Comparison of ENCODE assay signal across 29 cellular contexts in genomic region chr2:172804423-172804822, GRCh38.
"Had no signal": no experiment of that assay in that cellular context is flagged by ENCODE, and none has a peak within 500 bp of the region (broad histone marks: within the 10 kb centered on the region; RNA-seq: fewer than 3 reads in every experiment).

No MANE protein-coding gene starts in this region.

- H3K27ac ChIP-seq: body of pancreas, esophagus muscularis mucosa, foreskin keratinocyte, gastrocnemius medialis, heart left ventricle had no signal

- H3K4me3 ChIP-seq: adrenal gland, body of pancreas, esophagus muscularis mucosa, gastrocnemius medialis, heart left ventricle had no signal

- DNase-seq: activated CD4-positive, alpha-beta memory T cell treated with anti-CD3 and anti-CD28 coated beads for 36 hours; activated CD4-positive, alpha-beta T cell treated with anti-CD3 and anti-CD28 coated beads for 36 hours; activated CD4-positive, alpha-beta T cell treated with anti-CD3 and anti-CD28 coated beads, Interleukin-2, amount 10 ng/mL, durations not matched to agents 24 days and 14 days; activated CD4-positive, CD25-positive, alpha-beta regulatory T cell; activated CD4-positive, CD25-positive, alpha-beta regulatory T cell treated with anti-CD3 and anti-CD28 coated beads, Interleukin-2, amount 50 U/mL, for 72 hours; activated CD8-positive, alpha-beta memory T cell treated with anti-CD3 and anti-CD28 coated beads, Interleukin-2, amount 10 ng/mL, durations not matched to agents 7 days and 5 days; activated CD8-positive, alpha-beta memory T cell treated with anti-CD3 and anti-CD28 coated beads, Interleukin-2, amount 50 U/mL, for 4 hours; activated CD8-positive, alpha-beta T cell treated with anti-CD3 and anti-CD28 coated beads, Interleukin-2, amount 10 ng/mL, durations not matched to agents 7 days and 5 days; activated effector memory CD4-positive, alpha-beta T cell treated with anti-CD3 and anti-CD28 coated beads, Interleukin-2, amount 50 U/mL, for 16 hours; activated naive CD4-positive, alpha-beta T cell treated with anti-CD3 and anti-CD28 coated beads for 36 hours; activated naive CD8-positive, alpha-beta T cell treated with anti-CD3 and anti-CD28 coated beads for 36 hours; activated naive CD8-positive, alpha-beta T cell treated with anti-CD3 and anti-CD28 coated beads, Interleukin-2, amount 50 U/mL, for 24 hours; activated T-cell treated with anti-CD3 and anti-CD28 coated beads, Interleukin-2, amount 50 U/mL, for 1 hour; activated T-cell treated with anti-CD3 and anti-CD28 coated beads, Interleukin-2, amount 50 U/mL, for 48 hours; amygdala; aorta; body of pancreas; caudate nucleus; cortex of kidney; dermis blood vessel endothelial cell; effector CD4-positive, alpha-beta T cell; effector memory CD8-positive, alpha-beta T cell; erythroblast; foreskin keratinocyte; gastrocnemius medialis; glutamatergic neuron; heart left ventricle had no signal

- H3K9me3 ChIP-seq: adrenal gland, body of pancreas, gastrocnemius medialis had no signal

- H3K36me3 ChIP-seq: adrenal gland, esophagus muscularis mucosa, gastrocnemius medialis, heart left ventricle had no signal

- H3K27me3 ChIP-seq: adrenal gland, body of pancreas, esophagus muscularis mucosa, foreskin keratinocyte, gastrocnemius medialis, heart left ventricle had no signal

- ATAC-seq: activated CD4-positive, alpha-beta T cell treated with anti-CD3 and anti-CD28 coated beads for 36 hours; activated CD8-positive, alpha-beta memory T cell treated with anti-CD3 and anti-CD28 coated beads, Interleukin-2, amount 10 ng/mL, durations not matched to agents 7 days and 5 days; activated CD8-positive, alpha-beta T cell treated with anti-CD3 and anti-CD28 coated beads, Interleukin-2, amount 10 ng/mL, durations not matched to agents 7 days and 5 days; activated naive CD8-positive, alpha-beta T cell treated with anti-CD3 and anti-CD28 coated beads, Interleukin-2, amount 50 U/mL, for 24 hours; body of pancreas; effector memory CD8-positive, alpha-beta T cell; foreskin keratinocyte; gastrocnemius medialis; heart left ventricle had no signal

- H3K4me1 ChIP-seq: adrenal gland, body of pancreas, gastrocnemius medialis had no signal
